1 cellular context compared by ENCODE assay signal in the genomic region with DNA sequence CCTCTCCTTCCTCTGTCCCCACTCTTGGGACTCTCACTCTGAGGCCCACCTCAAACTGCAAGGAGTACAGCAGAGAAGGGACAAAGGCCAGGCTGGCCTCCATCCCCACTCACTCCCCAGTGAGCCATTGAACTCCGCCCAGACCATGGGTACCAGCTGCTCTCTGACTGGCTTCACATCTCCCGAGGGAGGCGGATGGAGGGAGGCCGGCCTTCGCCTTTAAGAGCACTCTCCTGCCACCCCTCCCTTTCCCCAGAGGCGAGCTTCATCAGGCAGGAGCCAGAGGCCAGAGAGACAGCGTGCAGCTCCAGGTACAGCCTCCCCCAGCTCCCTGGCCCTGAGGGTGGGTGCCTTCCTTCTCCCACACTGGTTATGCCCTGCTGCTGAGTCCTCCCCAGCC.
TF ChIP-seq lines count a peak whose summit lies in the region.

No MANE protein-coding gene starts in this region.

TF ChIP-seq in H1, 55 proteins besides CTCF, POLR2A, EP300 and RAD21:
- TF ChIP-seq CHD2 (IDR thresholded peaks at IDR 0.05; ENCODE audit: low read length) = no peak
- no peak for TF ChIP-seq TCF12 (IDR thresholded peaks at IDR 0.05; ENCODE audit: low read depth, low read length)
- no peak for TF ChIP-seq ASH2L (IDR thresholded peaks at IDR 0.05; ENCODE audit: low read length)
- TF ChIP-seq, protein P1, sequence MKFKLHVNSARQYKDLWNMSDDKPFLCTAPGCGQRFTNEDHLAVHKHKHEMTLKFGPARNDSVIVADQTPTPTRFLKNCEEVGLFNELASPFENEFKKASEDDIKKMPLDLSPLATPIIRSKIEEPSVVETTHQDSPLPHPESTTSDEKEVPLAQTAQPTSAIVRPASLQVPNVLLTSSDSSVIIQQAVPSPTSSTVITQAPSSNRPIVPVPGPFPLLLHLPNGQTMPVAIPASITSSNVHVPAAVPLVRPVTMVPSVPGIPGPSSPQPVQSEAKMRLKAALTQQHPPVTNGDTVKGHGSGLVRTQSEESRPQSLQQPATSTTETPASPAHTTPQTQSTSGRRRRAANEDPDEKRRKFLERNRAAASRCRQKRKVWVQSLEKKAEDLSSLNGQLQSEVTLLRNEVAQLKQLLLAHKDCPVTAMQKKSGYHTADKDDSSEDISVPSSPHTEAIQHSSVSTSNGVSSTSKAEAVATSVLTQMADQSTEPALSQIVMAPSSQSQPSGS (IDR thresholded peaks at IDR 0.05; ENCODE audit: low read length) = no peak
- TF ChIP-seq SP2 (IDR thresholded peaks at IDR 0.05; ENCODE audit: low read length) = no peak
- TF ChIP-seq USF2 (IDR thresholded peaks at IDR 0.05; ENCODE audit: low read length) = no peak
- TF ChIP-seq GTF2F1 (IDR thresholded peaks at IDR 0.05; ENCODE audit: borderline replicate concordance, low read depth, low read length) = no peak
- no peak for TF ChIP-seq ZNF274 (IDR thresholded peaks at IDR 0.05; ENCODE audit: borderline replicate concordance, extremely low read depth, low read length)
- no peak for TF ChIP-seq POLR2AphosphoS5 (IDR thresholded peaks at IDR 0.05; ENCODE audit: low read depth, low read length)
- TF ChIP-seq SIRT6 (IDR thresholded peaks at IDR 0.05; ENCODE audit: low read length) = no peak
- TF ChIP-seq CREB1 (IDR thresholded peaks at IDR 0.05) = no peak
- TF ChIP-seq SIX5 (IDR thresholded peaks at IDR 0.05; ENCODE audit: low read depth, low read length) = no peak
- no peak for TF ChIP-seq FOSL1 (IDR thresholded peaks at IDR 0.05; ENCODE audit: insufficient read depth, low read depth, low read length)
- TF ChIP-seq KDM4A (IDR thresholded peaks at IDR 0.05; ENCODE audit: low read depth, low read length, severe bottlenecking) = no peak
- TF ChIP-seq TAF7 (optimal IDR thresholded peaks at IDR 0.05; ENCODE audit: borderline replicate concordance, low read depth, low read length) = no peak
- no peak for TF ChIP-seq HDAC6 (IDR thresholded peaks at IDR 0.05; ENCODE audit: low read depth, low read length)
- no peak for TF ChIP-seq CHD1 (IDR thresholded peaks at IDR 0.05; ENCODE audit: low read depth, low read length)
- no peak for TF ChIP-seq HDAC2 (IDR thresholded peaks at IDR 0.05; ENCODE audit: borderline replicate concordance in 1 of 2, low read depth in 2 of 2, low read length in 2 of 2)
- no peak for TF ChIP-seq SUZ12 (IDR thresholded peaks at IDR 0.05; ENCODE audit: low read length)
TF ChIP-seq in H1: peak in this region for 0.
